In genomic region chr15:75178938-75179772, GRCh38 we compare ENCODE assay signal across 11 cellular contexts. TPM values are rescaled to one million over a fixed set of nuclear protein-coding genes. Genes with fewer than 3 reads are reported as not detected.
DNase-seq lines count a peak whose midpoint lies in the region; ATAC-seq and TF ChIP-seq lines count a peak whose summit lies in the region.
"Had no signal": no experiment of that assay in that cellular context is flagged by ENCODE, and none has a peak within 500 bp of the region (broad histone marks: within the 10 kb centered on the region; RNA-seq: fewer than 3 reads in every experiment).

No MANE protein-coding gene starts in this region.

- no peak for TF ChIP-seq CTCF in NB4 (IDR thresholded peaks at IDR 0.05; ENCODE audit: low read depth, low read length)
- no peak for TF ChIP-seq CTCF in endodermal cell (conservative IDR thresholded peaks at IDR 0.05)
- no peak for TF ChIP-seq CTCF in thyroid gland (IDR thresholded peaks at IDR 0.05)

- H3K36me3 ChIP-seq in endodermal cell (ENCODE audit: control insufficient read depth, insufficient read depth, low read length), result no peaks in the 10 kb centered on the region
- H3K36me3 ChIP-seq in thyroid gland, result no peaks in the 10 kb centered on the region

- peaks cover 18% of the 10 kb centered on the region for H3K27me3 Mint-ChIP-seq in endodermal cell (ENCODE audit: insufficient read depth)
- H3K27me3 Mint-ChIP-seq in naive thymus-derived CD8-positive, alpha-beta T cell, result peaks cover 18 to 59% (median 25%) of the 10 kb centered on the region in 5 donors

- no peak overlapping the region for H3K27ac Mint-ChIP-seq in endodermal cell
- no peak overlapping the region for H3K27ac Mint-ChIP-seq in naive thymus-derived CD8-positive, alpha-beta T cell
- H3K27ac Mint-ChIP-seq: activated T-helper 17 cell treated with anti-CD3 and anti-CD28 coated beads, Interleukin-2, amount 50 U/mL, for 72 hours had no signal

- DNase-seq in NB4 (ENCODE audit: low read depth) (no peak), endodermal cell (no peak), thyroid gland (no peak)
- no peak for DNase-seq in naive thymus-derived CD8-positive, alpha-beta T cell
- DNase-seq in activated effector memory CD4-positive, alpha-beta T cell treated with anti-CD3 and anti-CD28 coated beads, Interleukin-2, amount 50 U/mL, for 16 hours, result no peak
- DNase-seq: effector memory CD4-positive, alpha-beta T cell; stimulated activated CD4-positive, alpha-beta T cell treated with anti-CD3 and anti-CD28 coated beads, Interleukin-4, amount 100 ng/mL, for 1 hour; T-helper 1 cell had no signal

- H3K27me3 ChIP-seq in endodermal cell (ENCODE audit: control insufficient read depth, insufficient read depth, low read length, poor library complexity, severe bottlenecking), result peaks cover 12% of the 10 kb centered on the region
- H3K27me3 ChIP-seq in thyroid gland, result no peaks in the 10 kb centered on the region

- no peak overlapping the region for H3K9ac ChIP-seq in endodermal cell (ENCODE audit: extremely low read depth, low read length, poor library complexity, severe bottlenecking)

- peaks cover 38% of the 10 kb centered on the region for H3K4me1 Mint-ChIP-seq in endodermal cell
- peaks cover 6 to 27% (median 10%) of the 10 kb centered on the region in 4 donors for H3K4me1 Mint-ChIP-seq in naive thymus-derived CD8-positive, alpha-beta T cell
- H3K4me1 Mint-ChIP-seq: activated T-helper 17 cell treated with anti-CD3 and anti-CD28 coated beads, Interleukin-2, amount 50 U/mL, for 72 hours had no signal

- no peaks in the 10 kb centered on the region for H3K36me3 Mint-ChIP-seq in endodermal cell (ENCODE audit: low read depth)
- H3K36me3 Mint-ChIP-seq in naive thymus-derived CD8-positive, alpha-beta T cell, result no peaks in the 10 kb centered on the region

- H3K27ac ChIP-seq in endodermal cell (ENCODE audit: low read depth, low read length) (no peak overlapping the region), thyroid gland (peak overlapping the region; percentile 29 to 36 (median 34))

- peak overlapping the region; percentile 26 for H3K4me3 ChIP-seq in NB4 (ENCODE audit: low read depth, low read length)
- H3K4me3 ChIP-seq in endodermal cell (ENCODE audit: low read length), result no peak overlapping the region
- peak overlapping the region in 1 of 3 donors; percentile 2 for H3K4me3 ChIP-seq in thyroid gland (replicated peaks in 1 of 3)

- WGBS in endodermal cell (ENCODE audit: insufficient coverage in 1 of 2, insufficient read length in 1 of 2), 2 experiments, result 86 to 88% methylated on average over 17 to 20 of the region's 20 CpGs
- 61 to 67% methylated on average over 12 to 20 of the region's 20 CpGs for WGBS in thyroid gland, 2 donors

- intact Hi-C loops in thyroid gland (cut with DNase I), result no loop called here

- no peaks in the 10 kb centered on the region for H3K9me3 ChIP-seq in endodermal cell (ENCODE audit: control insufficient read depth, low read length)
- H3K9me3 ChIP-seq in thyroid gland, result no peaks in the 10 kb centered on the region

- peaks cover 5% of the 10 kb centered on the region for H3K4me1 ChIP-seq in endodermal cell (ENCODE audit: control insufficient read depth, insufficient read depth, low read length)
- peaks cover 45 to 58% of the 10 kb centered on the region in 2 donors for H3K4me1 ChIP-seq in thyroid gland

- POLR2A ChIA-PET in naive thymus-derived CD8-positive, alpha-beta T cell (lab: Charles Lee), result interaction anchor here (0.8 kb wide), 1 partner anchor 22 kb away, joined by 4 read pairs; the partner anchor contains the start of gene C15orf39

- ATAC-seq in naive thymus-derived CD8-positive, alpha-beta T cell, result peak in 1 of 2 donors; percentile 23
- ATAC-seq in HG03025 (IDR thresholded peaks at IDR 0.05; ENCODE audit: low FRiP score, unreplicated experiment), result no peak
- ATAC-seq in GM19455 (IDR thresholded peaks at IDR 0.05; ENCODE audit: unreplicated experiment), result no peak
- ATAC-seq: activated T-helper 17 cell treated with anti-CD3 and anti-CD28 coated beads, Interleukin-2, amount 50 U/mL, for 72 hours had no signal

- TF ChIP-seq POLR2A in NB4 (IDR thresholded peaks at IDR 0.05; ENCODE audit: extremely low read depth, insufficient read length) (peak; percentile 4), thyroid gland (IDR thresholded peaks at IDR 0.05) (no peak)

- H3K4me3 Mint-ChIP-seq in endodermal cell, result peak overlapping the region; percentile 47
- H3K4me3 Mint-ChIP-seq in naive thymus-derived CD8-positive, alpha-beta T cell, result peak overlapping the region in 8 of 10 donors; percentile 4 to 61 (median 29)
- H3K4me3 Mint-ChIP-seq: activated T-helper 17 cell treated with anti-CD3 and anti-CD28 coated beads, Interleukin-2, amount 50 U/mL, for 72 hours had no signal

- H3K9me3 Mint-ChIP-seq in endodermal cell, result no peaks in the 10 kb centered on the region
- H3K9me3 Mint-ChIP-seq in naive thymus-derived CD8-positive, alpha-beta T cell, result no peaks in the 10 kb centered on the region
- H3K9me3 Mint-ChIP-seq: activated T-helper 17 cell treated with anti-CD3 and anti-CD28 coated beads, Interleukin-2, amount 50 U/mL, for 72 hours had no signal

RNA-seq across cellular contexts. Expression of gene C15orf39, which starts 22.5 kb away (rescaled TPM):
- total RNA-seq in endodermal cell (10 to 100 TPM; 19.0 to 22.2 TPM), thyroid gland (10 to 100 TPM; 10.6 to 18.3 (median 16.7) TPM)
- polyA plus RNA-seq in endodermal cell (2013, experiment 1 of 2), result 11.3 TPM
- polyA plus RNA-seq in endodermal cell (2013, experiment 2 of 2), result 10.0 TPM
- 10 to 100 TPM; 20.7 to 27.6 TPM for total RNA-seq in naive thymus-derived CD8-positive, alpha-beta T cell
- 1 to 10 TPM; 1.0 to 4.5 (median 2.3) TPM for polyA plus RNA-seq in naive thymus-derived CD8-positive, alpha-beta T cell
